Comparison of ENCODE assay signal across 8 cellular contexts in the genomic region with DNA sequence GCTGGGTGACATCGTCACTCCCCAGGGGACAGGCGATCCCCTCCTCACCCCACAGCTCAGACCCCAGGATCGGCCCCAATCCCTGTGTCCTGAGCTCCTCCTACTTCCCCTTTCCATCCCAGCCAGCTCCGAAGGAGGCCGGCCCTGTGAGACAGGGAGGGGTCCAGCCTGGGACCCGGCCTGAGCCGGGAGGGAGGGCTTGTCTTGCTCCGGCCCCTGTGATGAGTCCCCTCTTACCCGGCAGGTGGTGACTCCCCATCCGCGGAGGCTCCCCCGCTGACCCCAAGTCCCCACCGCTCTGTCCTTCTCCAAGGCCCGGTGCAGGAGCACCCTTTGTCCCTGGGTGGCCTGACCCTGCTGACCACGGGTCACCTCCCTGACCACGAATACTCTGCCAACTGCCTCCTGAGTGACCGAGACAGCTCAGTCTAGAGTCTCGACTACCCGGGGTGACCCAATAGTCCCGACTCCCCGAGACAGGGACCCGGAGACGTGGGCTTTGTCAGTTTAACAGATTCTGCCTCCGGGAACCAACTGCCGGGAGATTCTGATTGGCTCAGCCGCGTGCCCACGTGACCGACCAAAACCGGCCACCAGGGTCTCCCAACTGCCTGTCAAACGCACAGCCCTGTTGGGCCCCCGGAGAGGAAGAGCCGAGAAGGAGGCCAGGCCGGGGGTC.
A peak's percentile ranks its signal among the peaks of the same experiment; 100 is the strongest.
DNase-seq lines count a peak whose midpoint lies in the region; ATAC-seq and TF ChIP-seq lines count a peak whose summit lies in the region.

No MANE protein-coding gene starts in this region.

- peak overlapping the region; percentile 54 for H3K9ac ChIP-seq in fibroblast of lung (ENCODE audit: insufficient read depth, low read length)

- no peaks in the 10 kb centered on the region for H4K20me1 ChIP-seq in fibroblast of lung (ENCODE audit: control insufficient read depth, extremely low read depth, insufficient read depth, low read length)

- H3K4me2 ChIP-seq in fibroblast of lung (ENCODE audit: extremely low read depth, insufficient read depth, low read length) = peak overlapping the region; percentile 72

- peak overlapping the region; percentile 91 for H2AFZ ChIP-seq in fibroblast of lung (ENCODE audit: low read length)

- H3K9me3 ChIP-seq in fibroblast of lung (ENCODE audit: control insufficient read depth, insufficient read depth, low read depth, low read length) = no peaks in the 10 kb centered on the region
- no peaks in the 10 kb centered on the region for H3K9me3 ChIP-seq in naive thymus-derived CD4-positive, alpha-beta T cell (ENCODE audit: control insufficient read depth in 2 of 3, low read length in 3 of 3)

- H3K27me3 Mint-ChIP-seq in activated naive CD4-positive, alpha-beta T cell treated with anti-CD3 and anti-CD28 coated beads, Interleukin-2, amount 10 ng/mL, durations not matched to agents 7 days and 5 days = peaks cover 27% of the 10 kb centered on the region
- peaks cover 0 to 9% (median 6%) of the 10 kb centered on the region in 5 donors for H3K27me3 Mint-ChIP-seq in naive thymus-derived CD4-positive, alpha-beta T cell

- no peak overlapping the region for H3K27ac Mint-ChIP-seq in activated naive CD4-positive, alpha-beta T cell treated with anti-CD3 and anti-CD28 coated beads, Interleukin-2, amount 10 ng/mL, durations not matched to agents 7 days and 5 days
- no peak overlapping the region for H3K27ac Mint-ChIP-seq in naive thymus-derived CD4-positive, alpha-beta T cell

- H3K4me3 ChIP-seq in fibroblast of lung (replicated peaks in 1 of 4; ENCODE audit: control extremely low read depth in 1 of 4, insufficient read depth in 1 of 4, low read depth in 3 of 4, low read length in 4 of 4) = peak overlapping the region; percentile 47 to 71 (median 62)
- no peak overlapping the region for H3K4me3 ChIP-seq in naive thymus-derived CD4-positive, alpha-beta T cell (ENCODE audit: low read length)

- DNase-seq in activated naive CD4-positive, alpha-beta T cell treated with anti-CD3 and anti-CD28 coated beads, Interleukin-2, amount 10 ng/mL, durations not matched to agents 7 days and 5 days = peak; percentile 36
- DNase-seq in activated naive CD4-positive, alpha-beta T cell (lab: John Stamatoyannopoulos, UW) = no peak
- DNase-seq in SHP77 treated with DMSO at 0.1 percent for 48 hours (lab: John Stamatoyannopoulos, UW) (peak; percentile 59), fibroblast of lung (ENCODE audit: low read depth in 2 of 2) (peak; percentile 33 to 66), NCI-H187 (lab: John Stamatoyannopoulos, UW) (no peak)
- no peak for DNase-seq in naive thymus-derived CD4-positive, alpha-beta T cell
- DNase-seq in activated effector memory CD4-positive, alpha-beta T cell treated with anti-CD3 and anti-CD28 coated beads, Interleukin-2, amount 50 U/mL, for 16 hours = no peak

- intact Hi-C loops in naive thymus-derived CD4-positive, alpha-beta T cell (cut with micrococcal nuclease) = no loop called here

- no peaks in the 10 kb centered on the region for H3K36me3 Mint-ChIP-seq in activated naive CD4-positive, alpha-beta T cell treated with anti-CD3 and anti-CD28 coated beads, Interleukin-2, amount 10 ng/mL, durations not matched to agents 7 days and 5 days
- H3K36me3 Mint-ChIP-seq in naive thymus-derived CD4-positive, alpha-beta T cell = peaks cover 0 to 8% (median 3%) of the 10 kb centered on the region in 5 donors

- peak; percentile 61 for ATAC-seq in naive thymus-derived CD4-positive, alpha-beta T cell
- ATAC-seq in GM18517 (IDR thresholded peaks at IDR 0.05; ENCODE audit: unreplicated experiment) = no peak

- no peaks in the 10 kb centered on the region for H3K9me3 Mint-ChIP-seq in activated naive CD4-positive, alpha-beta T cell treated with anti-CD3 and anti-CD28 coated beads, Interleukin-2, amount 10 ng/mL, durations not matched to agents 7 days and 5 days
- H3K9me3 Mint-ChIP-seq in naive thymus-derived CD4-positive, alpha-beta T cell = no peaks in the 10 kb centered on the region

- TF ChIP-seq CTCF in fibroblast of lung (conservative IDR thresholded peaks at IDR 0.05 in 1 of 2, IDR thresholded peaks at IDR 0.05 in 1 of 2; ENCODE audit: low read depth in 1 of 2, low read length in 2 of 2) = no peak

- H3K36me3 ChIP-seq in fibroblast of lung (ENCODE audit: control insufficient read depth, insufficient read depth, low read length) = no peaks in the 10 kb centered on the region
- no peaks in the 10 kb centered on the region for H3K36me3 ChIP-seq in naive thymus-derived CD4-positive, alpha-beta T cell (ENCODE audit: control insufficient read depth in 2 of 3, insufficient read depth in 3 of 3, low read length in 3 of 3)

- peak overlapping the region; percentile 10 for H3K4me3 Mint-ChIP-seq in activated naive CD4-positive, alpha-beta T cell treated with anti-CD3 and anti-CD28 coated beads, Interleukin-2, amount 10 ng/mL, durations not matched to agents 7 days and 5 days
- H3K4me3 Mint-ChIP-seq in naive thymus-derived CD4-positive, alpha-beta T cell = peak overlapping the region in 4 of 10 donors; percentile 14 to 43 (median 30)

- H3K79me2 ChIP-seq in fibroblast of lung (ENCODE audit: control insufficient read depth, insufficient read depth, low read length) = no peaks in the 10 kb centered on the region

- POLR2A ChIA-PET in naive thymus-derived CD4-positive, alpha-beta T cell (lab: Charles Lee) = no interaction called here

- no peaks in the 10 kb centered on the region for H3K27me3 ChIP-seq in fibroblast of lung (ENCODE audit: control insufficient read depth, insufficient read depth, low read length)
- H3K27me3 ChIP-seq in naive thymus-derived CD4-positive, alpha-beta T cell (ENCODE audit: control insufficient read depth in 2 of 2, insufficient read depth in 2 of 2, low read length in 2 of 2) = no peaks in the 10 kb centered on the region

- CTCF ChIA-PET in activated naive CD4-positive, alpha-beta T cell treated with anti-CD3 and anti-CD28 coated beads, Interleukin-2, amount 10 ng/mL, durations not matched to agents 7 days and 5 days (lab: Charles Lee) = no interaction called here
- CTCF ChIA-PET in naive thymus-derived CD4-positive, alpha-beta T cell (lab: Charles Lee) = interaction anchor here (0.5 kb wide), 1 partner anchor 39 kb away, joined by 4 read pairs; no protein-coding TSS in a partner anchor

- H3K27ac ChIP-seq in fibroblast of lung (ENCODE audit: insufficient read depth, low read length) = peak overlapping the region; percentile 60
- H3K27ac ChIP-seq in naive thymus-derived CD4-positive, alpha-beta T cell (ENCODE audit: low read depth, low read length) = no peak overlapping the region

- H3K4me1 Mint-ChIP-seq in activated naive CD4-positive, alpha-beta T cell treated with anti-CD3 and anti-CD28 coated beads, Interleukin-2, amount 10 ng/mL, durations not matched to agents 7 days and 5 days = peaks cover 8% of the 10 kb centered on the region
- H3K4me1 Mint-ChIP-seq in naive thymus-derived CD4-positive, alpha-beta T cell = peaks cover 0 to 14% (median 7%) of the 10 kb centered on the region in 7 donors

- H3K4me1 ChIP-seq in fibroblast of lung (ENCODE audit: control insufficient read depth, extremely low read depth, insufficient read depth, low read length) = no peaks in the 10 kb centered on the region
- no peaks in the 10 kb centered on the region for H3K4me1 ChIP-seq in naive thymus-derived CD4-positive, alpha-beta T cell (ENCODE audit: control insufficient read depth in 2 of 2, insufficient read depth in 2 of 2, low read length in 2 of 2)

Comparison
In these comparisons a context has a peak if more than half of its experiments do, and no peak if none do; other contexts are left out.
1. DNase-seq: peak in activated naive CD4-positive, alpha-beta T cell treated with anti-CD3 and anti-CD28 coated beads, Interleukin-2, amount 10 ng/mL, durations not matched to agents 7 days and 5 days (single experiment), SHP77 treated with DMSO at 0.1 percent for 48 hours (single experiment) and fibroblast of lung (2 of 2); none in activated naive CD4-positive, alpha-beta T cell (0 of 4), naive thymus-derived CD4-positive, alpha-beta T cell (0 of 9), NCI-H187 (0 of 2) and activated effector memory CD4-positive, alpha-beta T cell treated with anti-CD3 and anti-CD28 coated beads, Interleukin-2, amount 50 U/mL, for 16 hours (single experiment).